2 cellular contexts compared by ENCODE assay signal in genomic region chr5:160812996-160813395, GRCh38. TPM values are rescaled to one million over a fixed set of nuclear protein-coding genes. Genes with fewer than 3 reads are reported as not detected.
"Had no signal": no experiment of that assay in that cellular context is flagged by ENCODE, and none has a peak within 500 bp of the region (broad histone marks: within the 10 kb centered on the region; RNA-seq: fewer than 3 reads in every experiment).

No MANE protein-coding gene starts in this region.

RNA-seq across cellular contexts. Expression of gene ATP10B, which starts 39.0 kb away (rescaled TPM):
- total RNA-seq: G401, GM12878 had no signal
